ENCODE assay signal across 19 cellular contexts in the genomic region with DNA sequence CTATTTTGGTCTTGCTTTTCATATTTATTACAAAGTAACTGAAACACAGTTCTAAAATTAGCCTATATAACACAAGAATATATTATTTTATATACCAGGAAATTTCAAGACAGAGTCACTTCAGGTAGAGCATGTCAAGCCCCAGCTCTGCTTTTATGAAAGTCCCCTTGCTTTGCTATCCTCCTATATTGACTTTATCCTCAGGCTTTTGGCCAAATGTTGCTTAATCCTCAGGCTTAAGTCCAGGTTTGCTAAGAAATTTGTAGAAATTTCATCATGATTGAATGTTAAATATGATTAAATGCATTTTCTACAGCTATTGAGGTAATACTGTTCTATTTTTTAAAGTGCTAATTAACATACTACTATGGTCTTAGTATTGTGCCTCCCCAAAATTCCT.
DNase-seq lines count a peak whose midpoint lies in the region; ATAC-seq and TF ChIP-seq lines count a peak whose summit lies in the region.
"Had no signal": no experiment of that assay in that cellular context is flagged by ENCODE, and none has a peak within 500 bp of the region (broad histone marks: within the 10 kb centered on the region; RNA-seq: fewer than 3 reads in every experiment).

No MANE protein-coding gene starts in this region.

- TF ChIP-seq CTCF in choroid plexus epithelial cell (conservative IDR thresholded peaks at IDR 0.05; ENCODE audit: low read depth, low read length) (no peak), fibroblast of pulmonary artery (IDR thresholded peaks at IDR 0.05; ENCODE audit: low read length, missing control alignments) (no peak)

- H3K9ac ChIP-seq in adipocyte (ENCODE audit: low read length) = no peak overlapping the region
- H3K9ac ChIP-seq: BLaER1 had no signal

- ATAC-seq in left lobe of liver (peak; percentile 84), HG02798 (IDR thresholded peaks at IDR 0.05; ENCODE audit: poor library complexity, unreplicated experiment) (no peak), GM21737 (IDR thresholded peaks at IDR 0.05; ENCODE audit: unreplicated experiment) (no peak)
- ATAC-seq: HCT116, K562 had no signal

- H3K36me3 ChIP-seq in adipocyte (ENCODE audit: control insufficient read depth, insufficient read depth, low read length, severe bottlenecking) = no peaks in the 10 kb centered on the region
- H3K36me3 ChIP-seq: BLaER1 had no signal

- H3K9me3 ChIP-seq in adipocyte (ENCODE audit: control insufficient read depth, low read length) = peaks cover 3% of the 10 kb centered on the region
- H3K9me3 ChIP-seq: BLaER1 had no signal

- H3K27me3 ChIP-seq in adipocyte (replicated peaks; ENCODE audit: control insufficient read depth, insufficient read depth, low read length) = no peaks in the 10 kb centered on the region
- H3K27me3 ChIP-seq: BLaER1 had no signal

- H3K4me3 ChIP-seq in adipocyte (ENCODE audit: low read length) (no peak overlapping the region), choroid plexus epithelial cell (ENCODE audit: low read depth, low read length) (no peak overlapping the region), fibroblast of pulmonary artery (replicated peaks; ENCODE audit: low read depth, low read length) (no peak overlapping the region)
- H3K4me3 ChIP-seq: BLaER1, K562 had no signal

- DNase-seq in adipocyte (ENCODE audit: low read depth) = peak; percentile 9
- DNase-seq in choroid plexus epithelial cell (ENCODE audit: low read depth) = peak; percentile 28
- peak; percentile 31 for DNase-seq in fibroblast of pulmonary artery (ENCODE audit: low read depth)
- DNase-seq in left lobe of liver (ENCODE audit: low spot score) = no peak
- no peak for DNase-seq in activated CD8-positive, alpha-beta memory T cell treated with anti-CD3 and anti-CD28 coated beads, Interleukin-2, amount 50 U/mL, for 4 hours
- DNase-seq in 8988T = no peak
- DNase-seq: CD4-positive, alpha-beta memory T cell; DMS153; DMS79; GDM1; GOT3; H7; HFFc6; IMR-90 had no signal

- H3K4me1 ChIP-seq in adipocyte (ENCODE audit: control insufficient read depth, insufficient read depth, low read length) = peaks cover 4% of the 10 kb centered on the region
- H3K4me1 ChIP-seq: BLaER1 had no signal

Comparison
In these comparisons a context has a peak if more than half of its experiments do, and no peak if none do; other contexts are left out.
1. DNase-seq: peak in adipocyte (single experiment), choroid plexus epithelial cell (single experiment) and fibroblast of pulmonary artery (single experiment); none in left lobe of liver (single experiment), activated CD8-positive, alpha-beta memory T cell treated with anti-CD3 and anti-CD28 coated beads, Interleukin-2, amount 50 U/mL, for 4 hours (single experiment) and 8988T (single experiment).